ENCODE assay signal across 8 cellular contexts in genomic region chr14:21308479-21309237, GRCh38. TPM values are rescaled to one million over a fixed set of nuclear protein-coding genes. Genes with fewer than 3 reads are reported as not detected.
DNase-seq lines count a peak whose midpoint lies in the region; FAIRE-seq and TF ChIP-seq lines count a peak whose summit lies in the region.

No MANE protein-coding gene starts in this region.

- POLR2A ChIA-PET in HEK293 (lab: Yijun Ruan, JAX), result interaction anchor here (0.7 kb wide), 1 partner anchor 52 kb away, joined by 3 read pairs; no protein-coding TSS in a partner anchor

- TF ChIP-seq CTCF in HEK293 (tag by site-specific recombination; IDR thresholded peaks at IDR 0.05) (no peak), WERI-Rb-1 (IDR thresholded peaks at IDR 0.05; ENCODE audit: low read depth, low read length) (no peak)

- in situ Hi-C loops in G401 (cut with HindIII; ENCODE audit: low sequenced_read_pairs), result no loop called here

- CTCF ChIA-PET in HEK293 (lab: Yijun Ruan, JAX), result interaction anchor here (0.6 to 1.0 kb wide), 2 partner anchors 13 to 446 kb away, joined by 3 read pairs; no protein-coding TSS in a partner anchor

- H3K4me1 ChIP-seq in HEK293 (ENCODE audit: control insufficient read depth, insufficient read depth, low read length), result peaks cover 6% of the 10 kb centered on the region

- H3K4me3 ChIP-seq in HEK293 (ENCODE audit: low read depth, low read length) (peak overlapping the region; percentile 18), WERI-Rb-1 (ENCODE audit: low read depth, low read length) (no peak overlapping the region)

- peak; percentile 94 for FAIRE-seq in islet of Langerhans (lab: Jason Lieb, UNC)

- no peaks in the 10 kb centered on the region for H3K27me3 ChIP-seq in WERI-Rb-1 (ENCODE audit: insufficient read depth, low read depth, severe bottlenecking)

- H3K9me3 ChIP-seq in HEK293 (ENCODE audit: control insufficient read depth, insufficient read depth, low read depth, low read length) (no peaks in the 10 kb centered on the region), WERI-Rb-1 (ENCODE audit: severe bottlenecking) (no peaks in the 10 kb centered on the region)

- H3K36me3 ChIP-seq in HEK293 (ENCODE audit: control insufficient read depth in 2 of 2, insufficient read depth in 1 of 2, low read length in 2 of 2), result no peaks in the 10 kb centered on the region
- peaks cover 12% of the 10 kb centered on the region for H3K36me3 ChIP-seq in WERI-Rb-1

- DNase-seq in G401 (ENCODE audit: low spot score) (peak; percentile 95), NCI-H128 (lab: John Stamatoyannopoulos, UW; ENCODE audit: unreplicated experiment) (peak; percentile 69), WERI-Rb-1 (no peak), caudate nucleus (lab: John Stamatoyannopoulos, UW) (peak in 55 of 61 donors; percentile 1 to 87 (median 38)), GM03348 (ENCODE audit: low spot score) (no peak)
- DNase-seq in stimulated activated CD4-positive, alpha-beta T cell treated with anti-CD3 and anti-CD28 coated beads, Interleukin-12 subunit alpha, Interleukin-12 subunit beta, amount 100 ng/mL, for 48 hours (ENCODE audit: low read depth in 2 of 3, low spot score in 1 of 3), result peak; percentile 70 to 82 (median 71)

- H3K27ac ChIP-seq in HEK293 (ENCODE audit: extremely low read depth, low read depth, low read length), result peak overlapping the region; percentile 53
- H3K27ac ChIP-seq in WERI-Rb-1, result peak overlapping the region; percentile 39; the same call in 1 of the 2 replicates
- H3K27ac ChIP-seq in caudate nucleus (ENCODE audit: low read depth, low read length), result peak overlapping the region; percentile 26

TF ChIP-seq in HEK293, 187 proteins besides CTCF, POLR2A, EP300 and RAD21 (continues in another document):
- TF ChIP-seq SP2 (tag by site-specific recombination; IDR thresholded peaks at IDR 0.05) (peak; percentile 51), BCL11A (tag by site-specific recombination; IDR thresholded peaks at IDR 0.05; ENCODE audit: low read depth) (no peak), ZBTB17 (tag by site-specific recombination; IDR thresholded peaks at IDR 0.05) (peak; percentile 37; the same call in 1 of the 2 replicates), SP7 (tag by site-specific recombination; IDR thresholded peaks at IDR 0.05) (peak; percentile 53; the same call in 1 of the 2 replicates), ZNF184 (tag by site-specific recombination; IDR thresholded peaks at IDR 0.05) (0 out of 2 replicates have a peak, but pooled peaks have one; percentile 23), PRDM10 (tag by site-specific recombination; IDR thresholded peaks at IDR 0.05) (peak; percentile 61), PATZ1 (tag by site-specific recombination; IDR thresholded peaks at IDR 0.05) (0 out of 2 replicates have a peak, but pooled peaks have one; percentile 3), ZEB2 (tag by site-specific recombination; IDR thresholded peaks at IDR 0.05) (peak; percentile 28; the same call in 1 of the 2 replicates), SP3 (tag by site-specific recombination; IDR thresholded peaks at IDR 0.05) (peak; percentile 42; the same call in 1 of the 2 replicates), ZSCAN18 (tag by site-specific recombination; IDR thresholded peaks at IDR 0.05) (no peak), OVOL3 (tag by site-specific recombination; IDR thresholded peaks at IDR 0.05) (no peak), ZNF518A (tag by site-specific recombination; conservative IDR thresholded peaks at IDR 0.05; ENCODE audit: low read depth) (0 out of 2 replicates have a peak, but pooled peaks have one; percentile 29)

RNA-seq across cellular contexts. Expression of gene RPGRIP1, which starts 28.8 kb away (rescaled TPM):
- 0.18 TPM in 1 of 2 replicates, not detected in the other for total RNA-seq in G401 (2014; rRNA removed; shearing (Covaris generic))

RNA-seq across cellular contexts. Expression of gene HNRNPC, which starts 39.4 kb away (rescaled TPM):
- 1,370 and 1,766 TPM in 2 replicates for total RNA-seq in G401 (2014; rRNA removed; shearing (Covaris generic))

Comparison
In these comparisons a context has a peak if more than half of its experiments do, and no peak if none do; other contexts are left out.
1. DNase-seq: peak in G401 (single experiment), NCI-H128 (single experiment), caudate nucleus (55 of 61) and stimulated activated CD4-positive, alpha-beta T cell treated with anti-CD3 and anti-CD28 coated beads, Interleukin-12 subunit alpha, Interleukin-12 subunit beta, amount 100 ng/mL, for 48 hours (3 of 3); none in WERI-Rb-1 (single experiment) and GM03348 (single experiment).
2. Peak in every context shown above with its lines, with median percentiles within 50 percentile points of each other: H3K27ac ChIP-seq.